ENCODE assay signal across 7 cellular contexts in the genomic region with DNA sequence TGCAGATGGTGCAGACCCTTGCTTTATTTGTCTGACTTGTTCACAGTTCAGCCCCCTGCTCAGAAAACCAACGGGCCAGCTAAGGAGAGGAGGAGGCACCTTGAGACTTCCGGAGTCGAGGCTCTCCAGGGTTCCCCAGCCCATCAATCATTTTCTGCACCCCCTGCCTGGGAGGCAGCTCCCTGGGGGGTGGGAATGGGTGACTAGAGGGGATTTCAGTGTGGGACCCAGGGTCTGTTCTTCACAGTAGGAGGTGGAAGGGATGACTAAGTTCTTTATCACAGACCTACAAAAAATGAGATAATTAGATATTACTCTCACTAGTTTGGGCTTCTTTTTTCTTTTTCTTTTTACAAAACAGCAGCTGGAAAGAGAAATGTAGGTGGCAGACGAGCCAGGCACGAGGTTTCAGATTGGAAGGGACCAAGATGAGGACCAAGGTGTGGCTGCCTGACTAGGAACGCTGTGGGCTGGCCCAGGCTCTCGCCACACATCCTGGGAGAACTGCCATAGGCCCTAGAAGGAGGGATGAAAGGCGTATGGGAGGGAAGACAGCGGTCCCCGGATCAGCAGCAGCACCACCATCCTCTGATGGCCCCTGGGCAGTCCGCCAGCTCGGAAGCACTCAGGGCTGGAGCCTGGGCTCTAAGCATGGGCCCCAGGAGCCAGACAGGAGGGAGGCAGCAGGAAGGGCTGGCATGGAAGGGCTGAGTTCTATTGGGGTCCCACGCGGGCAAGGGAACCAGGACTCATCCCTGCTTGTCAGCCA. TPM values are rescaled to one million over a fixed set of nuclear protein-coding genes. Genes with fewer than 3 reads are reported as not detected.
A peak's percentile ranks its signal among the peaks of the same experiment; 100 is the strongest.
DNase-seq lines count a peak whose midpoint lies in the region; ATAC-seq and TF ChIP-seq lines count a peak whose summit lies in the region.

No MANE protein-coding gene starts in this region.

- no peak for ATAC-seq in stimulated activated memory B cell treated with anti-CD40 and anti-IgM and Interleukin-4, amounts not matched to agents 10 μg/mL and 1 μg/mL and 100 μg/mL, for 72 hours
- no peak for ATAC-seq in HG03565 (IDR thresholded peaks at IDR 0.05; ENCODE audit: unreplicated experiment)

- no peak overlapping the region for H3K4me3 ChIP-seq in HL-60 (replicated peaks; ENCODE audit: insufficient read depth, low read length)
- H3K4me3 ChIP-seq in WI38 (ENCODE audit: low read depth, low read length): peak overlapping the region; percentile 27; the same call in 1 of the 2 replicates
- H3K4me3 ChIP-seq in cardiac muscle cell: no peak overlapping the region

- no peaks in the 10 kb centered on the region for H3K36me3 ChIP-seq in cardiac muscle cell

- TF ChIP-seq CTCF in HL-60 (IDR thresholded peaks at IDR 0.05; ENCODE audit: insufficient read depth, low read length) (no peak), WI38 (IDR thresholded peaks at IDR 0.05; ENCODE audit: low read depth, low read length) (no peak), cardiac muscle cell (IDR thresholded peaks at IDR 0.05; ENCODE audit: low read depth, low read length) (no peak)

- H3K4me3 Mint-ChIP-seq in stimulated activated memory B cell treated with anti-CD40 and anti-IgM and Interleukin-4, amounts not matched to agents 10 μg/mL and 1 μg/mL and 100 μg/mL, for 72 hours: no peak overlapping the region

- H3K27me3 Mint-ChIP-seq in stimulated activated memory B cell treated with anti-CD40 and anti-IgM and Interleukin-4, amounts not matched to agents 10 μg/mL and 1 μg/mL and 100 μg/mL, for 72 hours: no peaks in the 10 kb centered on the region

- peaks cover 26% of the 10 kb centered on the region for H3K4me1 ChIP-seq in cardiac muscle cell (ENCODE audit: low read depth)

- H3K27ac ChIP-seq in HL-60 (replicated peaks) (peak overlapping the region; percentile 58), cardiac muscle cell (peak overlapping the region; percentile 41)

- peaks cover 16% of the 10 kb centered on the region for H3K4me1 Mint-ChIP-seq in stimulated activated memory B cell treated with anti-CD40 and anti-IgM and Interleukin-4, amounts not matched to agents 10 μg/mL and 1 μg/mL and 100 μg/mL, for 72 hours

- H3K9me3 Mint-ChIP-seq in stimulated activated memory B cell treated with anti-CD40 and anti-IgM and Interleukin-4, amounts not matched to agents 10 μg/mL and 1 μg/mL and 100 μg/mL, for 72 hours: no peaks in the 10 kb centered on the region

- H3K9me3 ChIP-seq in cardiac muscle cell (ENCODE audit: low read depth): no peaks in the 10 kb centered on the region

- peak overlapping the region; percentile 69 for H3K27ac Mint-ChIP-seq in stimulated activated memory B cell treated with anti-CD40 and anti-IgM and Interleukin-4, amounts not matched to agents 10 μg/mL and 1 μg/mL and 100 μg/mL, for 72 hours

- peaks cover 33% of the 10 kb centered on the region for H3K36me3 Mint-ChIP-seq in stimulated activated memory B cell treated with anti-CD40 and anti-IgM and Interleukin-4, amounts not matched to agents 10 μg/mL and 1 μg/mL and 100 μg/mL, for 72 hours

- no peaks in the 10 kb centered on the region for H3K27me3 ChIP-seq in HL-60 (ENCODE audit: insufficient read depth, poor library complexity, severe bottlenecking)
- no peaks in the 10 kb centered on the region for H3K27me3 ChIP-seq in cardiac muscle cell

- no peak for DNase-seq in HL-60 (ENCODE audit: low read depth in 1 of 2, low spot score in 1 of 2)
- DNase-seq in cardiac muscle cell (ENCODE audit: low read depth in 1 of 2, low spot score in 1 of 2): peak; percentile 57 to 91
- no peak for DNase-seq in activated CD8-positive, alpha-beta memory T cell treated with anti-CD3 and anti-CD28 coated beads, Interleukin-2, amount 50 U/mL, for 48 hours
- no peak for DNase-seq in activated effector memory CD4-positive, alpha-beta T cell treated with anti-CD3 and anti-CD28 coated beads, Interleukin-2, amount 50 U/mL, for 16 hours

RNA-seq across cellular contexts. Expression of a gene that starts 14.2 kb away (rescaled TPM):
- total RNA-seq in cardiac muscle cell: 54.5 and 83.1 TPM in 2 replicates
- polyA plus RNA-seq in cardiac muscle cell: 143 and 193 TPM in 2 replicates

RNA-seq across cellular contexts. Expression of a gene that starts 39.6 kb away (rescaled TPM):
- total RNA-seq in cardiac muscle cell: 17.1 and 25.7 TPM in 2 replicates
- 22.3 and 24.4 TPM in 2 replicates for polyA plus RNA-seq in cardiac muscle cell

Comparison
In these comparisons a context has a peak if more than half of its experiments do, and no peak if none do; other contexts are left out.
1. DNase-seq: peak in cardiac muscle cell (2 of 2); none in HL-60 (0 of 2), activated CD8-positive, alpha-beta memory T cell treated with anti-CD3 and anti-CD28 coated beads, Interleukin-2, amount 50 U/mL, for 48 hours (single experiment) and activated effector memory CD4-positive, alpha-beta T cell treated with anti-CD3 and anti-CD28 coated beads, Interleukin-2, amount 50 U/mL, for 16 hours (single experiment).